In genomic region chr12:54601841-54602240, GRCh38 we compare ENCODE assay signal across 18 cellular contexts. TPM values are rescaled to one million over a fixed set of nuclear protein-coding genes. Genes with fewer than 3 reads are reported as not detected.
DNase-seq lines count a peak whose midpoint lies in the region; ATAC-seq, FAIRE-seq and TF ChIP-seq lines count a peak whose summit lies in the region.
"Had no signal": no experiment of that assay in that cellular context is flagged by ENCODE, and none has a peak within 500 bp of the region (broad histone marks: within the 10 kb centered on the region; RNA-seq: fewer than 3 reads in every experiment).

No MANE protein-coding gene starts in this region.

- CTCF ChIA-PET in Panc1 (lab: Charles Lee), result interaction anchor here (0.8 kb wide), 1 partner anchor 9 kb away, joined by 3 read pairs; no protein-coding TSS in a partner anchor
- CTCF ChIA-PET in activated naive CD4-positive, alpha-beta T cell treated with anti-CD3 and anti-CD28 coated beads, Interleukin-2, amount 10 ng/mL, durations not matched to agents 7 days and 5 days (lab: Charles Lee), result interaction anchor here (0.7 to 2.4 kb wide), 6 partner anchors 9 to 374 kb away, joined by 3 to 12 read pairs (median 4); no protein-coding TSS in a partner anchor

- ATAC-seq in Panc1, result 0 out of 2 replicates have a peak, but pooled peaks have one; percentile 20
- no peak for ATAC-seq in effector memory CD8-positive, alpha-beta T cell (replicated peaks)
- ATAC-seq in stimulated activated memory B cell treated with anti-CD40 and anti-IgM and Interleukin-4, amounts not matched to agents 10 μg/mL and 1 μg/mL and 100 μg/mL, for 72 hours, result no peak
- ATAC-seq: activated T-cell treated with anti-CD3 and anti-CD28 coated beads, Interleukin-2, amount 50 U/mL, for 4 hours had no signal

- H3K4me3 Mint-ChIP-seq in HFFc6, result no peak overlapping the region
- no peak overlapping the region for H3K4me3 Mint-ChIP-seq in effector memory CD8-positive, alpha-beta T cell
- H3K4me3 Mint-ChIP-seq in stimulated activated memory B cell treated with anti-CD40 and anti-IgM and Interleukin-4, amounts not matched to agents 10 μg/mL and 1 μg/mL and 100 μg/mL, for 72 hours, result no peak overlapping the region
- H3K4me3 Mint-ChIP-seq in activated naive CD4-positive, alpha-beta T cell treated with anti-CD3 and anti-CD28 coated beads, Interleukin-2, amount 10 ng/mL, durations not matched to agents 7 days and 5 days, result no peak overlapping the region
- H3K4me3 Mint-ChIP-seq: activated CD4-positive, alpha-beta T cell treated with anti-CD3 and anti-CD28 coated beads, Interleukin-2, amount 10 ng/mL, durations not matched to agents 7 days and 5 days; activated T-cell treated with anti-CD3 and anti-CD28 coated beads, Interleukin-2, amount 50 U/mL, for 4 hours; CD14-positive monocyte; memory B cell had no signal

- H3K27me3 Mint-ChIP-seq in HFFc6 (ENCODE audit: insufficient read depth), result peaks cover 32% of the 10 kb centered on the region
- H3K27me3 Mint-ChIP-seq in effector memory CD8-positive, alpha-beta T cell, result peaks cover 23 to 29% of the 10 kb centered on the region in 2 donors
- H3K27me3 Mint-ChIP-seq in stimulated activated memory B cell treated with anti-CD40 and anti-IgM and Interleukin-4, amounts not matched to agents 10 μg/mL and 1 μg/mL and 100 μg/mL, for 72 hours, result peaks cover 23% of the 10 kb centered on the region
- peaks cover 29% of the 10 kb centered on the region for H3K27me3 Mint-ChIP-seq in activated naive CD4-positive, alpha-beta T cell treated with anti-CD3 and anti-CD28 coated beads, Interleukin-2, amount 10 ng/mL, durations not matched to agents 7 days and 5 days

- in situ Hi-C loops in Panc1 (cut with HindIII; ENCODE audit: low pct_unique_long_range_greater_than_20kb, low sequenced_read_pairs), result no loop called here

- no peak for FAIRE-seq in GM12892 (lab: Jason Lieb, UNC)

- H3K4me3 ChIP-seq in BE2C (ENCODE audit: low read depth, low read length), result no peak overlapping the region
- H3K4me3 ChIP-seq in Panc1 (ENCODE audit: low read depth in 2 of 2, low read length in 2 of 2), result no peak overlapping the region
- H3K4me3 ChIP-seq in foreskin fibroblast (ENCODE audit: low read depth in 1 of 2, low read length in 2 of 2), result no peak overlapping the region
- H3K4me3 ChIP-seq: esophagus muscularis mucosa, smooth muscle cell had no signal

- no peaks in the 10 kb centered on the region for H3K9me3 ChIP-seq in BE2C
- no peaks in the 10 kb centered on the region for H3K9me3 ChIP-seq in Panc1 (ENCODE audit: control insufficient read depth, insufficient read depth, low read depth, low read length)
- H3K9me3 ChIP-seq: esophagus muscularis mucosa, neutrophil had no signal

- intact Hi-C loops in Panc1 (cut with micrococcal nuclease; ENCODE audit: unreplicated experiment), result no loop called here

- TF ChIP-seq CTCF in BE2C (IDR thresholded peaks at IDR 0.05; ENCODE audit: low read depth, low read length), result 0 out of 2 replicates have a peak, but pooled peaks have one; percentile 10
- peak; percentile 21; the same call in 1 of the 2 replicates for TF ChIP-seq CTCF in HFFc6 (IDR thresholded peaks at IDR 0.05)
- TF ChIP-seq CTCF in Panc1 (IDR thresholded peaks at IDR 0.05), result no peak
- no peak for TF ChIP-seq CTCF in foreskin fibroblast (IDR thresholded peaks at IDR 0.05; ENCODE audit: low read depth, low read length)

- no TSS peak for BruUV-seq in Panc1 (replicated peaks; lab: Mats Ljungman, UMichigan)

- POLR2A ChIA-PET in Panc1 (lab: Charles Lee), result no interaction called here

- 0 out of 2 replicates have a peak, but pooled peaks cover 6% of the 10 kb centered on the region for H3K4me1 Mint-ChIP-seq in HFFc6 (ENCODE audit: low read depth)
- H3K4me1 Mint-ChIP-seq in effector memory CD8-positive, alpha-beta T cell (ENCODE audit: low read depth in 2 of 2), result peaks cover 0 to 5% of the 10 kb centered on the region in 2 donors
- peaks cover 6% of the 10 kb centered on the region for H3K4me1 Mint-ChIP-seq in stimulated activated memory B cell treated with anti-CD40 and anti-IgM and Interleukin-4, amounts not matched to agents 10 μg/mL and 1 μg/mL and 100 μg/mL, for 72 hours
- H3K4me1 Mint-ChIP-seq in activated naive CD4-positive, alpha-beta T cell treated with anti-CD3 and anti-CD28 coated beads, Interleukin-2, amount 10 ng/mL, durations not matched to agents 7 days and 5 days, result peaks cover 6% of the 10 kb centered on the region
- H3K4me1 Mint-ChIP-seq: memory B cell had no signal

- peaks cover 3% of the 10 kb centered on the region for H3K27me3 ChIP-seq in BE2C
- peaks cover 10% of the 10 kb centered on the region; the same call in 1 of the 2 replicates for H3K27me3 ChIP-seq in Panc1 (ENCODE audit: control insufficient read depth, insufficient read depth, low read length)
- H3K27me3 ChIP-seq: esophagus muscularis mucosa had no signal

- H3K36me3 Mint-ChIP-seq in HFFc6 (ENCODE audit: low read depth), result no peaks in the 10 kb centered on the region
- H3K36me3 Mint-ChIP-seq in effector memory CD8-positive, alpha-beta T cell (ENCODE audit: insufficient read depth), result peaks cover 4% of the 10 kb centered on the region
- no peaks in the 10 kb centered on the region for H3K36me3 Mint-ChIP-seq in stimulated activated memory B cell treated with anti-CD40 and anti-IgM and Interleukin-4, amounts not matched to agents 10 μg/mL and 1 μg/mL and 100 μg/mL, for 72 hours
- no peaks in the 10 kb centered on the region for H3K36me3 Mint-ChIP-seq in activated naive CD4-positive, alpha-beta T cell treated with anti-CD3 and anti-CD28 coated beads, Interleukin-2, amount 10 ng/mL, durations not matched to agents 7 days and 5 days
- H3K36me3 Mint-ChIP-seq: CD14-positive monocyte, memory B cell had no signal

- no peak overlapping the region for H3K27ac ChIP-seq in Panc1 (ENCODE audit: low read length)
- H3K27ac ChIP-seq: esophagus muscularis mucosa, neutrophil had no signal

- no peaks in the 10 kb centered on the region for H3K9me3 Mint-ChIP-seq in HFFc6
- H3K9me3 Mint-ChIP-seq in effector memory CD8-positive, alpha-beta T cell, result no peaks in the 10 kb centered on the region
- H3K9me3 Mint-ChIP-seq in stimulated activated memory B cell treated with anti-CD40 and anti-IgM and Interleukin-4, amounts not matched to agents 10 μg/mL and 1 μg/mL and 100 μg/mL, for 72 hours, result no peaks in the 10 kb centered on the region
- H3K9me3 Mint-ChIP-seq in activated naive CD4-positive, alpha-beta T cell treated with anti-CD3 and anti-CD28 coated beads, Interleukin-2, amount 10 ng/mL, durations not matched to agents 7 days and 5 days, result no peaks in the 10 kb centered on the region
- H3K9me3 Mint-ChIP-seq: activated CD4-positive, alpha-beta T cell treated with anti-CD3 and anti-CD28 coated beads, Interleukin-2, amount 10 ng/mL, durations not matched to agents 7 days and 5 days; activated T-cell treated with anti-CD3 and anti-CD28 coated beads, Interleukin-2, amount 50 U/mL, for 4 hours; CD14-positive monocyte; memory B cell had no signal

- DNase-seq in BE2C (no peak), HFFc6 (no peak), Panc1 (ENCODE audit: low read depth, low spot score) (no peak), foreskin fibroblast (peak; percentile 15 to 39), GM12892 (ENCODE audit: insufficient read length) (no peak)
- DNase-seq in effector memory CD8-positive, alpha-beta T cell, result no peak
- DNase-seq in activated naive CD4-positive, alpha-beta T cell treated with anti-CD3 and anti-CD28 coated beads, Interleukin-2, amount 10 ng/mL, durations not matched to agents 7 days and 5 days, result no peak
- DNase-seq: activated CD4-positive, alpha-beta T cell treated with anti-CD3 and anti-CD28 coated beads, Interleukin-2, amount 10 ng/mL, durations not matched to agents 7 days and 5 days; activated T-cell treated with anti-CD3 and anti-CD28 coated beads, Interleukin-2, amount 50 U/mL, for 4 hours; NCI-H187 had no signal

- no peaks in the 10 kb centered on the region for H3K4me1 ChIP-seq in BE2C
- H3K4me1 ChIP-seq in Panc1 (ENCODE audit: control insufficient read depth, insufficient read depth, low read length), result no peaks in the 10 kb centered on the region
- H3K4me1 ChIP-seq: esophagus muscularis mucosa had no signal

- no peak for TF ChIP-seq POLR2A in GM12892 (IDR thresholded peaks at IDR 0.05; ENCODE audit: low read depth, low read length)

- no peaks in the 10 kb centered on the region for H3K36me3 ChIP-seq in BE2C
- no peaks in the 10 kb centered on the region for H3K36me3 ChIP-seq in Panc1 (ENCODE audit: control insufficient read depth, insufficient read depth, low read length)
- H3K36me3 ChIP-seq: esophagus muscularis mucosa, neutrophil had no signal

- H3K27ac Mint-ChIP-seq in HFFc6, result no peak overlapping the region
- no peak overlapping the region for H3K27ac Mint-ChIP-seq in effector memory CD8-positive, alpha-beta T cell
- no peak overlapping the region for H3K27ac Mint-ChIP-seq in stimulated activated memory B cell treated with anti-CD40 and anti-IgM and Interleukin-4, amounts not matched to agents 10 μg/mL and 1 μg/mL and 100 μg/mL, for 72 hours
- no peak overlapping the region for H3K27ac Mint-ChIP-seq in activated naive CD4-positive, alpha-beta T cell treated with anti-CD3 and anti-CD28 coated beads, Interleukin-2, amount 10 ng/mL, durations not matched to agents 7 days and 5 days
- H3K27ac Mint-ChIP-seq: activated CD4-positive, alpha-beta T cell treated with anti-CD3 and anti-CD28 coated beads, Interleukin-2, amount 10 ng/mL, durations not matched to agents 7 days and 5 days; memory B cell had no signal

RNA-seq across cellular contexts. Expression of gene PPP1R1A, which starts 13.4 kb away (rescaled TPM):
- not detected for polyA plus RNA-seq in BE2C (2012; ENCODE audit: insufficient read depth, insufficient read length, low read depth)
- not detected for total RNA-seq in HFFc6 (2021; fragmentation: NEBNext Ultra II Directional; extraction: Animal tissue kit (Norgen Biotek cat#: 25700))
- total RNA-seq in Panc1 (2021; ENCODE audit: unreplicated experiment), result 0.23 TPM
- polyA plus RNA-seq in Panc1 (2012; ENCODE audit: insufficient read length), result not detected
- 0.11 TPM for polyA plus RNA-seq in GM12892 (2012; ENCODE audit: missing spikeins)
- total RNA-seq: activated CD4-positive, alpha-beta T cell treated with anti-CD3 and anti-CD28 coated beads, Interleukin-2, amount 10 ng/mL, durations not matched to agents 7 days and 5 days; activated T-cell treated with anti-CD3 and anti-CD28 coated beads, Interleukin-2, amount 50 U/mL, for 4 hours; chondrocyte; smooth muscle cell; T-helper 2 cell treated with Interferon-gamma antibody and Interleukin-4, amounts not matched to agents 100 ng/mL and 5 ng/mL, for 36 hours had no signal
- polyA plus RNA-seq: CD14-positive monocyte had no signal

RNA-seq across cellular contexts. Expression of gene LACRT, which starts 32.9 kb away (rescaled TPM):
- not detected for polyA plus RNA-seq in BE2C (2012; ENCODE audit: insufficient read depth, insufficient read length, low read depth)
- total RNA-seq in HFFc6 (2021; fragmentation: NEBNext Ultra II Directional; extraction: Animal tissue kit (Norgen Biotek cat#: 25700)), result not detected
- total RNA-seq in Panc1 (2021; ENCODE audit: unreplicated experiment), result not detected
- polyA plus RNA-seq in Panc1 (2012; ENCODE audit: insufficient read length), result not detected
- not detected for polyA plus RNA-seq in GM12892 (2012; ENCODE audit: missing spikeins)
- total RNA-seq: activated CD4-positive, alpha-beta T cell treated with anti-CD3 and anti-CD28 coated beads, Interleukin-2, amount 10 ng/mL, durations not matched to agents 7 days and 5 days; activated T-cell treated with anti-CD3 and anti-CD28 coated beads, Interleukin-2, amount 50 U/mL, for 4 hours; chondrocyte; esophagus muscularis mucosa; smooth muscle cell; T-helper 2 cell treated with Interferon-gamma antibody and Interleukin-4, amounts not matched to agents 100 ng/mL and 5 ng/mL, for 36 hours had no signal
- polyA plus RNA-seq: CD14-positive monocyte, smooth muscle cell had no signal

RNA-seq across cellular contexts. Expression of gene DCD, which starts 46.3 kb away (rescaled TPM):
- polyA plus RNA-seq in BE2C (2012; ENCODE audit: insufficient read depth, insufficient read length, low read depth), result not detected
- total RNA-seq in HFFc6 (2021; fragmentation: NEBNext Ultra II Directional; extraction: Animal tissue kit (Norgen Biotek cat#: 25700)), result not detected
- not detected for total RNA-seq in Panc1 (2021; ENCODE audit: unreplicated experiment)
- not detected for polyA plus RNA-seq in Panc1 (2012; ENCODE audit: insufficient read length)
- polyA plus RNA-seq in GM12892 (2012; ENCODE audit: missing spikeins), result not detected
- total RNA-seq: activated CD4-positive, alpha-beta T cell treated with anti-CD3 and anti-CD28 coated beads, Interleukin-2, amount 10 ng/mL, durations not matched to agents 7 days and 5 days; activated T-cell treated with anti-CD3 and anti-CD28 coated beads, Interleukin-2, amount 50 U/mL, for 4 hours; chondrocyte; esophagus muscularis mucosa; smooth muscle cell; T-helper 2 cell treated with Interferon-gamma antibody and Interleukin-4, amounts not matched to agents 100 ng/mL and 5 ng/mL, for 36 hours had no signal
- polyA plus RNA-seq: CD14-positive monocyte, smooth muscle cell had no signal

RNA-seq across cellular contexts. Expression of gene PDE1B, which starts 52.4 kb away (rescaled TPM):
- 0.25 TPM for polyA plus RNA-seq in BE2C (2012; ENCODE audit: insufficient read depth, insufficient read length, low read depth)
- not detected for total RNA-seq in HFFc6 (2021; fragmentation: NEBNext Ultra II Directional; extraction: Animal tissue kit (Norgen Biotek cat#: 25700))
- total RNA-seq in Panc1 (2021; ENCODE audit: unreplicated experiment), result not detected
- polyA plus RNA-seq in Panc1 (2012; ENCODE audit: insufficient read length), result not detected
- polyA plus RNA-seq in GM12892 (2012; ENCODE audit: missing spikeins), result 3.9 TPM
- polyA plus RNA-seq: smooth muscle cell had no signal

Comparison
In these comparisons a context has a peak if more than half of its experiments do, and no peak if none do; other contexts are left out.
1. DNase-seq: peak in foreskin fibroblast (2 of 2); none in BE2C (single experiment), HFFc6 (single experiment), Panc1 (single experiment), GM12892 (single experiment), effector memory CD8-positive, alpha-beta T cell (0 of 3) and activated naive CD4-positive, alpha-beta T cell treated with anti-CD3 and anti-CD28 coated beads, Interleukin-2, amount 10 ng/mL, durations not matched to agents 7 days and 5 days (single experiment).
2. CTCF ChIP-seq: peak in BE2C (single experiment) and HFFc6 (single experiment); none in Panc1 (single experiment) and foreskin fibroblast (single experiment).